30 cellular contexts compared by ENCODE assay signal in the genomic region with DNA sequence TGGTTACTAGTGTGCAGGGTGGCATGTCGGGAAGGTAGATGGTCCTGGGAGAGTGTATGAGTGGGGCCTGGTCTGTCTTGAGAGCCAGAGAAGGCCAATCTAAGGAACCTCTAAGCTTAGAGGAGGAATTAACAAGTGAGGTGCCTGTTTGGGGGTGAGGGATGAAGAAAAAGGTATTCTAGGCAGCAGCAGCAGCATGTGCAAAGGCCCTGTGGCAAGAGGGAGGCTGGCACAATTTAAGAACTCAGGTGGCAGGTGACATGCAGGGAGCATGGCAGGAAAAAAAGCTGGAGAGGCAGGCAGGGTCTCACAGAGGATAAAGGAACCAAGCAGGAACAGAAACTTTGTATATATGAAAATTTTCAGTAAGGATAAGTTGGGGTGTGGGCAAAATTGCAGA. TPM values are rescaled to one million over a fixed set of nuclear protein-coding genes. Genes with fewer than 3 reads are reported as not detected.
"Had no signal": no experiment of that assay in that cellular context is flagged by ENCODE, and none has a peak within 500 bp of the region (broad histone marks: within the 10 kb centered on the region; RNA-seq: fewer than 3 reads in every experiment).

No MANE protein-coding gene starts in this region.

- H3K4me1 Mint-ChIP-seq: stimulated activated memory B cell treated with anti-CD40 and anti-IgM and Interleukin-4, amounts not matched to agents 10 μg/mL and 1 μg/mL and 100 μg/mL, for 72 hours had no signal

- H3K4me2 ChIP-seq: neural progenitor cell, smooth muscle cell had no signal

- H3K36me3 Mint-ChIP-seq: natural killer cell treated with Interleukin-12 subunit alpha and Interleukin-12 subunit beta and Interleukin-15 and Interleukin-18, amount 100 ng/mL, for 72 hours; stimulated activated memory B cell treated with anti-CD40 and anti-IgM and Interleukin-4, amounts not matched to agents 10 μg/mL and 1 μg/mL and 100 μg/mL, for 72 hours had no signal

- H3K27me3 ChIP-seq: neural progenitor cell, neutrophil, right lobe of liver, tibial nerve, upper lobe of left lung, vagina had no signal

- ATAC-seq: left cardiac atrium; left lobe of liver; lower lobe of right lung; mucosa of descending colon; naive thymus-derived CD4-positive, alpha-beta T cell; natural killer cell treated with Interleukin-12 subunit alpha and Interleukin-12 subunit beta and Interleukin-15 and Interleukin-18, amount 100 ng/mL, for 72 hours; psoas muscle; right lobe of liver; stimulated activated memory B cell treated with anti-CD40 and anti-IgM and Interleukin-4, amounts not matched to agents 10 μg/mL and 1 μg/mL and 100 μg/mL, for 72 hours; stimulated activated naive CD8-positive, alpha-beta T cell treated with anti-CD3 and anti-CD28 coated beads, Interleukin-15, amount 100 ng/mL, for 72 hours had no signal

- H3K9me3 ChIP-seq: lower lobe of right lung, mucosa of descending colon, neutrophil, psoas muscle, right lobe of liver, tibial nerve, upper lobe of left lung, vagina had no signal

- H3K4me3 ChIP-seq: lower lobe of right lung, mucosa of descending colon, neural progenitor cell, psoas muscle, right lobe of liver, smooth muscle cell, tibial nerve, upper lobe of left lung, vagina had no signal

- H3K4me3 Mint-ChIP-seq: naive thymus-derived CD4-positive, alpha-beta T cell; natural killer cell treated with Interleukin-12 subunit alpha and Interleukin-12 subunit beta and Interleukin-15 and Interleukin-18, amount 100 ng/mL, for 72 hours; neural progenitor cell; stimulated activated memory B cell treated with anti-CD40 and anti-IgM and Interleukin-4, amounts not matched to agents 10 μg/mL and 1 μg/mL and 100 μg/mL, for 72 hours; stimulated activated naive CD8-positive, alpha-beta T cell treated with anti-CD3 and anti-CD28 coated beads, Interleukin-15, amount 100 ng/mL, for 72 hours had no signal

- H3K9me3 Mint-ChIP-seq: natural killer cell treated with Interleukin-12 subunit alpha and Interleukin-12 subunit beta and Interleukin-15 and Interleukin-18, amount 100 ng/mL, for 72 hours; stimulated activated memory B cell treated with anti-CD40 and anti-IgM and Interleukin-4, amounts not matched to agents 10 μg/mL and 1 μg/mL and 100 μg/mL, for 72 hours had no signal

- H3K27me3 Mint-ChIP-seq: stimulated activated naive CD8-positive, alpha-beta T cell treated with anti-CD3 and anti-CD28 coated beads, Interleukin-15, amount 100 ng/mL, for 72 hours had no signal

- DNase-seq: hippocampal formation; kidney glomerular epithelial cell; left cardiac atrium; lower lobe of right lung; mammary epithelial cell; mesenchymal stem cell; midbrain; mucosa of descending colon; naive thymus-derived CD4-positive, alpha-beta T cell; occipital lobe; stimulated activated CD4-positive, alpha-beta T cell treated with anti-CD3 and anti-CD28 coated beads, Interleukin-1b, Interleukin-23, amount 100 ng/mL, for 48 hours; stimulated activated CD4-positive, alpha-beta T cell treated with anti-CD3 and anti-CD28 coated beads, Interleukin-2, amount 100 ng/mL, for 48 hours; stimulated activated CD4-positive, alpha-beta T cell treated with anti-CD3 and anti-CD28 coated beads, Interleukin-4, amount 100 ng/mL, for 4 hours; stimulated activated CD8-positive, alpha-beta memory T cell treated with anti-CD3 and anti-CD28 coated beads, Interleukin-4, amount 100 ng/mL, for 48 hours; stimulated activated naive CD4-positive, alpha-beta T cell treated with Interleukin-2 at 50 U/mL for 16 hours; stimulated activated naive CD8-positive, alpha-beta T cell treated with anti-CD3 and anti-CD28 coated beads, Interleukin-15, amount 100 ng/mL, for 72 hours; substantia nigra; upper lobe of left lung had no signal

- H3K4me1 ChIP-seq: lower lobe of right lung, right lobe of liver, tibial nerve, vagina had no signal

- H3K36me3 ChIP-seq: lower lobe of right lung, neural progenitor cell, neutrophil, right lobe of liver, tibial nerve, upper lobe of left lung, vagina had no signal

- H2AFZ ChIP-seq: neural progenitor cell, parathyroid adenoma had no signal

- H3K9ac ChIP-seq: neural progenitor cell, parathyroid adenoma had no signal

- H3K27ac ChIP-seq: lower lobe of right lung, neural progenitor cell, neutrophil, parathyroid adenoma, psoas muscle, right lobe of liver, tibial nerve, upper lobe of left lung, vagina had no signal

- H3K27ac Mint-ChIP-seq: naive thymus-derived CD4-positive, alpha-beta T cell; natural killer cell treated with Interleukin-12 subunit alpha and Interleukin-12 subunit beta and Interleukin-15 and Interleukin-18, amount 100 ng/mL, for 72 hours; stimulated activated memory B cell treated with anti-CD40 and anti-IgM and Interleukin-4, amounts not matched to agents 10 μg/mL and 1 μg/mL and 100 μg/mL, for 72 hours; stimulated activated naive CD8-positive, alpha-beta T cell treated with anti-CD3 and anti-CD28 coated beads, Interleukin-15, amount 100 ng/mL, for 72 hours had no signal

RNA-seq across cellular contexts. Expression of gene SPSB4, which starts 51.2 kb away (rescaled TPM):
- total RNA-seq: mammary epithelial cell; naive thymus-derived CD4-positive, alpha-beta T cell; natural killer cell treated with Interleukin-12 subunit alpha and Interleukin-12 subunit beta and Interleukin-15 and Interleukin-18, amount 100 ng/mL, for 72 hours had no signal
- polyA plus RNA-seq: keratinocyte; mammary epithelial cell; naive thymus-derived CD4-positive, alpha-beta T cell had no signal
